Comparison of ENCODE assay signal across 23 cellular contexts in genomic region chr14:105871590-105871989, GRCh38.
DNase-seq lines count a peak whose midpoint lies in the region; ATAC-seq, FAIRE-seq and TF ChIP-seq lines count a peak whose summit lies in the region.
"Had no signal": no experiment of that assay in that cellular context is flagged by ENCODE, and none has a peak within 500 bp of the region (broad histone marks: within the 10 kb centered on the region; RNA-seq: fewer than 3 reads in every experiment).

No MANE protein-coding gene starts in this region.

- H3K27me3 ChIP-seq in HepG2 (ENCODE audit: control insufficient read depth in 1 of 2, insufficient read depth in 2 of 2, low read length in 2 of 2) (peaks cover 0 to 7% of the 10 kb centered on the region in 2 experiments; a peak in 2 of 5 replicates), right lobe of liver (no peaks in the 10 kb centered on the region)
- H3K27me3 ChIP-seq: BE2C, BLaER1 had no signal

- POLR2A ChIA-PET in HepG2 (lab: Yijun Ruan, JAX) (no interaction called here), HEK293 (lab: Yijun Ruan, JAX) (no interaction called here)

- TF ChIP-seq CTCF in HepG2 (CRISPR knock-in tag; IDR thresholded peaks at IDR 0.05) (no peak), right lobe of liver (IDR thresholded peaks at IDR 0.05) (no peak), HEK293 (tag by site-specific recombination; IDR thresholded peaks at IDR 0.05) (no peak)

- ATAC-seq in HepG2 = no peak
- no peak for ATAC-seq in right lobe of liver
- ATAC-seq in GM18907 (IDR thresholded peaks at IDR 0.05; ENCODE audit: unreplicated experiment) = no peak
- no peak for ATAC-seq in GM18909 (IDR thresholded peaks at IDR 0.05; ENCODE audit: poor library complexity, unreplicated experiment)

- H3K4me3 ChIP-seq in HepG2 (replicated peaks in 1 of 3; ENCODE audit: insufficient read depth in 1 of 3, low read depth in 2 of 3, low read length in 3 of 3) (no peak overlapping the region), right lobe of liver (no peak overlapping the region), HEK293 (ENCODE audit: low read depth, low read length) (no peak overlapping the region)
- H3K4me3 ChIP-seq: BLaER1 had no signal

- no peak for TF ChIP-seq RAD21 in HepG2 (CRISPR knock-in tag; IDR thresholded peaks at IDR 0.05)

- WGBS in HepG2 (ENCODE audit: low lambda C conversion rate) = 2% methylated on average over 3 of the region's 3 CpGs
- 39% methylated on average over 3 of the region's 3 CpGs for WGBS in right lobe of liver (ENCODE audit: insufficient coverage, low coverage, low lambda C conversion rate, missing lambda C conversion rate)

- H3K27ac ChIP-seq in HepG2 (ENCODE audit: extremely low read length, insufficient read depth, low read length) = no peak overlapping the region
- no peak overlapping the region for H3K27ac ChIP-seq in right lobe of liver
- no peak overlapping the region for H3K27ac ChIP-seq in HEK293 (ENCODE audit: extremely low read depth, low read depth, low read length)
- H3K27ac ChIP-seq: 22Rv1, BLaER1 had no signal

- no peak for FAIRE-seq in HepG2 (lab: Jason Lieb, UNC)
- FAIRE-seq: GM12891, GM19239 had no signal

- DNase-seq in HepG2 (ENCODE audit: low spot score) = no peak
- DNase-seq in right lobe of liver = no peak
- DNase-seq: ACHN; BE2C; C1 segment of cervical spinal cord; CD4-positive, alpha-beta memory T cell; CD4-positive, CD25-positive, alpha-beta regulatory T cell; CD8-positive, alpha-beta memory T cell; COR-L47; DMS 273 treated with DMSO at 0.1 percent for 48 hours; DMS153; DMS53; DMS79; DND-41; EL; GDM1 had no signal

- no peak overlapping the region for H3K4me2 ChIP-seq in HepG2 (ENCODE audit: low read depth, low read length)
- H3K4me2 ChIP-seq: BLaER1 had no signal

- CTCF ChIA-PET in HepG2 (lab: Yijun Ruan, JAX; ENCODE audit: low intra/inter-chr PET ratio, low total read pairs) = no interaction called here
- CTCF ChIA-PET in HEK293 (lab: Yijun Ruan, JAX) = no interaction called here

- H2AFZ ChIP-seq in HepG2 (ENCODE audit: low read length) = no peak overlapping the region

- H3K9ac ChIP-seq in HepG2 (ENCODE audit: insufficient read depth, low read depth, low read length) = no peak overlapping the region
- H3K9ac ChIP-seq: BLaER1 had no signal

- H3K79me2 ChIP-seq in HepG2 (ENCODE audit: insufficient read depth, low read length) = no peaks in the 10 kb centered on the region

- H3K9me3 ChIP-seq in HepG2 (ENCODE audit: low read length) (no peaks in the 10 kb centered on the region), right lobe of liver (no peaks in the 10 kb centered on the region), HEK293 (ENCODE audit: control insufficient read depth, insufficient read depth, low read depth, low read length) (no peaks in the 10 kb centered on the region)
- H3K9me3 ChIP-seq: BE2C, BLaER1 had no signal

- H3K4me1 ChIP-seq in HepG2 (ENCODE audit: insufficient read depth, low read length) = no peaks in the 10 kb centered on the region
- no peaks in the 10 kb centered on the region for H3K4me1 ChIP-seq in right lobe of liver
- no peaks in the 10 kb centered on the region for H3K4me1 ChIP-seq in HEK293 (ENCODE audit: control insufficient read depth, insufficient read depth, low read length)
- H3K4me1 ChIP-seq: BE2C, BLaER1 had no signal

- no peaks in the 10 kb centered on the region for H3K36me3 ChIP-seq in HepG2 (replicated peaks in 1 of 2; ENCODE audit: control insufficient read depth in 1 of 2, insufficient read depth in 2 of 2, low read length in 2 of 2)
- no peaks in the 10 kb centered on the region for H3K36me3 ChIP-seq in right lobe of liver
- no peaks in the 10 kb centered on the region for H3K36me3 ChIP-seq in HEK293 (ENCODE audit: control insufficient read depth in 2 of 2, insufficient read depth in 1 of 2, low read length in 2 of 2)
- H3K36me3 ChIP-seq: BE2C, BLaER1 had no signal

- no peaks in the 10 kb centered on the region for H4K20me1 ChIP-seq in HepG2 (ENCODE audit: insufficient read depth, low read length)
- H4K20me1 ChIP-seq: BLaER1 had no signal

- in situ Hi-C loops in HepG2 (cut with HindIII; ENCODE audit: extremely low pct_ligation_motif_present, low pct_unique_long_range_greater_than_20kb) = no loop called here

- intact Hi-C loops in HepG2 (cut with micrococcal nuclease; ENCODE audit: unreplicated experiment) (no loop called here), right lobe of liver (cut with DNase I) (no loop called here)

- BruUV-seq in HepG2 (replicated peaks; lab: Mats Ljungman, UMichigan) = no TSS peak

- no peak for TF ChIP-seq POLR2A in HepG2 (IDR thresholded peaks at IDR 0.05; ENCODE audit: insufficient read depth in 1 of 2, low read depth in 2 of 2, low read length in 2 of 2)
- no peak for TF ChIP-seq POLR2A in right lobe of liver (IDR thresholded peaks at IDR 0.05)

- no peak for TF ChIP-seq EP300 in HepG2 (IDR thresholded peaks at IDR 0.05; ENCODE audit: low read depth in 2 of 2, low read length in 2 of 2)
- no peak for TF ChIP-seq EP300 in HepG2 (CRISPR knock-in tag; IDR thresholded peaks at IDR 0.05; ENCODE audit: borderline replicate concordance)

TF ChIP-seq in HepG2, 621 proteins besides CTCF, POLR2A, EP300 and RAD21:
- TF ChIP-seq, protein P1, sequence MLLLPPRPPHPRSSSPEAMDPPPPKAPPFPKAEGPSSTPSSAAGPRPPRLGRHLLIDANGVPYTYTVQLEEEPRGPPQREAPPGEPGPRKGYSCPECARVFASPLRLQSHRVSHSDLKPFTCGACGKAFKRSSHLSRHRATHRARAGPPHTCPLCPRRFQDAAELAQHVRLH (CRISPR knock-in tag; IDR thresholded peaks at IDR 0.05; ENCODE audit: borderline replicate concordance, low read depth) = no peak
- TF ChIP-seq ATF7 (IDR thresholded peaks at IDR 0.05) = peak; percentile 56
- TF ChIP-seq ATF7 (CRISPR knock-in tag; IDR thresholded peaks at IDR 0.05) = no peak
TF ChIP-seq in HepG2: peak in this region for 1.

TF ChIP-seq in HEK293, 187 proteins besides CTCF, POLR2A, EP300 and RAD21:
- TF ChIP-seq, protein P2, sequence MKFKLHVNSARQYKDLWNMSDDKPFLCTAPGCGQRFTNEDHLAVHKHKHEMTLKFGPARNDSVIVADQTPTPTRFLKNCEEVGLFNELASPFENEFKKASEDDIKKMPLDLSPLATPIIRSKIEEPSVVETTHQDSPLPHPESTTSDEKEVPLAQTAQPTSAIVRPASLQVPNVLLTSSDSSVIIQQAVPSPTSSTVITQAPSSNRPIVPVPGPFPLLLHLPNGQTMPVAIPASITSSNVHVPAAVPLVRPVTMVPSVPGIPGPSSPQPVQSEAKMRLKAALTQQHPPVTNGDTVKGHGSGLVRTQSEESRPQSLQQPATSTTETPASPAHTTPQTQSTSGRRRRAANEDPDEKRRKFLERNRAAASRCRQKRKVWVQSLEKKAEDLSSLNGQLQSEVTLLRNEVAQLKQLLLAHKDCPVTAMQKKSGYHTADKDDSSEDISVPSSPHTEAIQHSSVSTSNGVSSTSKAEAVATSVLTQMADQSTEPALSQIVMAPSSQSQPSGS (tag by site-specific recombination; IDR thresholded peaks at IDR 0.05; ENCODE audit: low read depth) = peak; percentile 74
- TF ChIP-seq ZNF626 (tag by site-specific recombination; IDR thresholded peaks at IDR 0.05) (no peak), ZIC2 (tag by site-specific recombination; IDR thresholded peaks at IDR 0.05) (no peak)
